8 cellular contexts compared by ENCODE assay signal in the genomic region with DNA sequence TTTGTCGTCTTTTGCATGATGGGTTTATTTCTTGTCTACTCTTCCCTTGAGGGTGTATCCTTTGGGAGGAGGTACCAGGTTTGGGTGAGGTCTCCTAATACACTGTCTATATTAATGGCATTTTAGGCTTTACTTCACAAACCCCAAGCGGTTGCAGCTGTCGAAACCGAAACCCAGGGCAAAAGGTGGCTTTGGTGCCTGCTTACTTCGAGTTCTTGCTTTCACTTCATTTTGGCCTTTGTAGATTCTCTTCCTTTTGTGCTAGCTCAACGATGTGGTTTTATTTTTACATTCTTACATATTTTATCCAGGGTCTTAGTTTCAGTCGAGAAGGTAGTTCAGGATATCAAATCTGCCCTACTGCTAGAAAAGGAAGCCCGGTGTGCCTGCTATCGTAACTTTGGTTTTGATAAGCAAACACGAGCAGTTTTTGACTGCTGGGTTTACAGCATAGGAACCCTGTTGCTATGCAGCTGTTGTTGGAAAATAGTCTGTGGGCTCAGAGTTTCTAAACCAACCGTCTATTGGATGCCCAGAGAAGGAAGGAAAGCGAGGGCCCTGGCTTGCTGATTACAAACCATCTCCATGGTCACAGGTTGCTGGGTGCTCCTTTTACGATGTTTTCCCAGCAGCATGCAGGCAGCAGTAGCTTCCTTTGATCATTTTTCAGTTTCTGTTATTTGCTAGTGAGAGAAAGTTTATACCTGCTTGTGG. TPM values are rescaled to one million over a fixed set of nuclear protein-coding genes. Genes with fewer than 3 reads are reported as not detected.
A peak's percentile ranks its signal among the peaks of the same experiment; 100 is the strongest.
DNase-seq lines count a peak whose midpoint lies in the region; TF ChIP-seq lines count a peak whose summit lies in the region.

No MANE protein-coding gene starts in this region.

- POLR2A ChIA-PET in HEK293 (lab: Yijun Ruan, JAX) = no interaction called here

- CTCF ChIA-PET in HEK293 (lab: Yijun Ruan, JAX) = interaction anchor here (0.7 to 1.5 kb wide), 4 partner anchors 11 to 430 kb away, joined by 3 to 4 read pairs (median 3); no protein-coding TSS in a partner anchor

- no peaks in the 10 kb centered on the region for H3K27me3 ChIP-seq in muscle layer of colon (ENCODE audit: control insufficient read depth in 1 of 2, insufficient read depth in 2 of 2, low read length in 2 of 2)

- H3K36me3 ChIP-seq in HEK293 (ENCODE audit: control insufficient read depth in 2 of 2, insufficient read depth in 1 of 2, low read length in 2 of 2) = no peaks in the 10 kb centered on the region
- H3K36me3 ChIP-seq in muscle layer of colon (ENCODE audit: insufficient read depth, low read length) = no peaks in the 10 kb centered on the region

- H3K4me1 ChIP-seq in HEK293 (ENCODE audit: control insufficient read depth, insufficient read depth, low read length) = no peaks in the 10 kb centered on the region
- H3K4me1 ChIP-seq in muscle layer of colon (ENCODE audit: insufficient read depth, low read length) = peaks cover 30% of the 10 kb centered on the region

- DNase-seq in GM10266 (ENCODE audit: extremely low spot score) (peak; percentile 46), NAMALWA (ENCODE audit: low spot score) (peak; percentile 87), coronary artery (ENCODE audit: low spot score) (peak; percentile 79), stromal cell of bone marrow (ENCODE audit: low read depth) (peak; percentile 82), osteocyte (ENCODE audit: extremely low spot score, unreplicated experiment) (no peak)
- peak; percentile 39 for DNase-seq in activated CD4-positive, CD25-positive, alpha-beta regulatory T cell treated with anti-CD3 and anti-CD28 coated beads, Interleukin-2, amount 50 U/mL, for 16 hours (ENCODE audit: low read depth, low spot score)

- H3K27ac Mint-ChIP-seq in osteocyte (ENCODE audit: unreplicated experiment) = no peak overlapping the region

- peaks cover 50% of the 10 kb centered on the region for H3K27me3 Mint-ChIP-seq in osteocyte (ENCODE audit: unreplicated experiment)

- TF ChIP-seq CTCF in GM10266 (IDR thresholded peaks at IDR 0.05; ENCODE audit: control insufficient read depth, insufficient read depth, low read depth, missing control alignments) (no peak), HEK293 (tag by site-specific recombination; IDR thresholded peaks at IDR 0.05) (no peak), coronary artery (IDR thresholded peaks at IDR 0.05) (no peak), osteocyte (IDR thresholded peaks at IDR 0.05) (no peak)

- peak overlapping the region; percentile 62 for H3K9ac ChIP-seq in muscle layer of colon (ENCODE audit: low read length)

- no peaks in the 10 kb centered on the region for H3K36me3 Mint-ChIP-seq in osteocyte (ENCODE audit: unreplicated experiment)

- H3K4me3 ChIP-seq in HEK293 (ENCODE audit: low read depth, low read length) = no peak overlapping the region
- H3K4me3 ChIP-seq in coronary artery = peak overlapping the region; percentile 57
- H3K4me3 ChIP-seq in muscle layer of colon (ENCODE audit: low read depth in 1 of 2, low read length in 2 of 2) = peak overlapping the region; percentile 5 to 50

- H3K4me1 Mint-ChIP-seq in osteocyte (ENCODE audit: unreplicated experiment) = no peaks in the 10 kb centered on the region

- no peak overlapping the region for H3K4me3 Mint-ChIP-seq in osteocyte (ENCODE audit: unreplicated experiment)

- no peak overlapping the region for H3K27ac ChIP-seq in HEK293 (ENCODE audit: extremely low read depth, low read depth, low read length)
- peak overlapping the region; percentile 57 to 82 for H3K27ac ChIP-seq in coronary artery
- H3K27ac ChIP-seq in muscle layer of colon (ENCODE audit: low read depth, low read length) = peak overlapping the region; percentile 69

- H3K9me3 ChIP-seq in HEK293 (ENCODE audit: control insufficient read depth, insufficient read depth, low read depth, low read length) (no peaks in the 10 kb centered on the region), muscle layer of colon (ENCODE audit: low read length) (no peaks in the 10 kb centered on the region)

- no peaks in the 10 kb centered on the region for H3K9me3 Mint-ChIP-seq in osteocyte (ENCODE audit: unreplicated experiment)

TF ChIP-seq in HEK293, 187 proteins besides CTCF, POLR2A, EP300 and RAD21 (continues in another document):
- peak; percentile 22; the same call in 1 of the 2 replicates for TF ChIP-seq OSR2 (tag by site-specific recombination; IDR thresholded peaks at IDR 0.05)
- TF ChIP-seq, protein P1, sequence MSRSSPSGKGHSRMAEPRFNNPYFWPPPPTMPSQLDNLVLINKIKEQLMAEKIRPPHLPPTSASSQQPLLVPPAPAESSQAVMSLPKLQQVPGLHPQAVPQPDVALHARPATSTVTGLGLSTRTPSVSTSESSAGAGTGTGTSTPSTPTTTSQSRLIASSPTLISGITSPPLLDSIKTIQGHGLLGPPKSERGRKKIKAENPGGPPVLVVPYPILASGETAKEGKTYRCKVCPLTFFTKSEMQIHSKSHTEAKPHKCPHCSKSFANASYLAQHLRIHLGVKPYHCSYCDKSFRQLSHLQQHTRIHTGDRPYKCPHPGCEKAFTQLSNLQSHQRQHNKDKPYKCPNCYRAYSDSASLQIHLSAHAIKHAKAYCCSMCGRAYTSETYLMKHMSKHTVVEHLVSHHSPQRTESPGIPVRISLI (tag by site-specific recombination; IDR thresholded peaks at IDR 0.05) = no peak
- TF ChIP-seq, protein P2, sequence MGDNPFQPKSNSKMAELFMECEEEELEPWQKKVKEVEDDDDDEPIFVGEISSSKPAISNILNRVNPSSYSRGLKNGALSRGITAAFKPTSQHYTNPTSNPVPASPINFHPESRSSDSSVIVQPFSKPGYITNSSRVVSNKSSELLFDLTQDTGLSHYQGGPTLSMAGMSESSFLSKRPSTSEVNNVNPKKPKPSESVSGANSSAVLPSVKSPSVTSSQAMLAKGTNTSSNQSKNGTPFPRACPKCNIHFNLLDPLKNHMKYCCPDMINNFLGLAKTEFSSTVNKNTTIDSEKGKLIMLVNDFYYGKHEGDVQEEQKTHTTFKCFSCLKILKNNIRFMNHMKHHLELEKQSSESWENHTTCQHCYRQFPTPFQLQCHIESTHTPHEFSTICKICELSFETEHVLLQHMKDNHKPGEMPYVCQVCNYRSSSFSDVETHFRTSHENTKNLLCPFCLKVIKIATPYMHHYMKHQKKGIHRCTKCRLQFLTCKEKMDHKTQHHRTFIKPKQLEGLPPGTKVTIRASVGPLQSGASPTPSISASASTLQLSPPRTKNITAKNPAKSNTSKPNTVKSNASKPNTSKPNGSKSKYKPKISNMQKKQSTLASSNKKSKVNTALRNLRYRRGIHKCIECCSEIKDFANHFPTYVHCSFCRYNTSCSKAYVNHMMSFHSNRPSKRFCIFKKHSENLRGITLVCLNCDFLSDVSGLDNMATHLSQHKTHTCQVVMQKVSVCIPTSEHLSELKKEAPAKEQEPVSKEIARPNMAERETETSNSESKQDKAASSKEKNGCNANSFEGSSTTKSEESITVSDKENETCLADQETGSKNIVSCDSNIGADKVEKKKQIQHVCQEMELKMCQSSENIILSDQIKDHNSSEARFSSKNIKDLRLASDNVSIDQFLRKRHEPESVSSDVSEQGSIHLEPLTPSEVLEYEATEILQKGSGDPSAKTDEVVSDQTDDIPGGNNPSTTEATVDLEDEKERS (tag by site-specific recombination; IDR thresholded peaks at IDR 0.05) = no peak
- TF ChIP-seq, protein P3, sequence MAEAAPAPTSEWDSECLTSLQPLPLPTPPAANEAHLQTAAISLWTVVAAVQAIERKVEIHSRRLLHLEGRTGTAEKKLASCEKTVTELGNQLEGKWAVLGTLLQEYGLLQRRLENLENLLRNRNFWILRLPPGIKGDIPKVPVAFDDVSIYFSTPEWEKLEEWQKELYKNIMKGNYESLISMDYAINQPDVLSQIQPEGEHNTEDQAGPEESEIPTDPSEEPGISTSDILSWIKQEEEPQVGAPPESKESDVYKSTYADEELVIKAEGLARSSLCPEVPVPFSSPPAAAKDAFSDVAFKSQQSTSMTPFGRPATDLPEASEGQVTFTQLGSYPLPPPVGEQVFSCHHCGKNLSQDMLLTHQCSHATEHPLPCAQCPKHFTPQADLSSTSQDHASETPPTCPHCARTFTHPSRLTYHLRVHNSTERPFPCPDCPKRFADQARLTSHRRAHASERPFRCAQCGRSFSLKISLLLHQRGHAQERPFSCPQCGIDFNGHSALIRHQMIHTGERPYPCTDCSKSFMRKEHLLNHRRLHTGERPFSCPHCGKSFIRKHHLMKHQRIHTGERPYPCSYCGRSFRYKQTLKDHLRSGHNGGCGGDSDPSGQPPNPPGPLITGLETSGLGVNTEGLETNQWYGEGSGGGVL (tag by site-specific recombination; IDR thresholded peaks at IDR 0.05) = no peak
- TF ChIP-seq ZSCAN30 (tag by site-specific recombination; IDR thresholded peaks at IDR 0.05) = peak; percentile 81
- peak; percentile 51; the same call in 1 of the 2 replicates for TF ChIP-seq ZIC2 (tag by site-specific recombination; IDR thresholded peaks at IDR 0.05)
- TF ChIP-seq MZF1 (tag by site-specific recombination; IDR thresholded peaks at IDR 0.05; ENCODE audit: borderline replicate concordance) = 0 out of 2 replicates have a peak, but pooled peaks have one; percentile 52
- TF ChIP-seq ZNF335 (tag by site-specific recombination; conservative IDR thresholded peaks at IDR 0.05) = peak; percentile 95
- TF ChIP-seq, protein P4, sequence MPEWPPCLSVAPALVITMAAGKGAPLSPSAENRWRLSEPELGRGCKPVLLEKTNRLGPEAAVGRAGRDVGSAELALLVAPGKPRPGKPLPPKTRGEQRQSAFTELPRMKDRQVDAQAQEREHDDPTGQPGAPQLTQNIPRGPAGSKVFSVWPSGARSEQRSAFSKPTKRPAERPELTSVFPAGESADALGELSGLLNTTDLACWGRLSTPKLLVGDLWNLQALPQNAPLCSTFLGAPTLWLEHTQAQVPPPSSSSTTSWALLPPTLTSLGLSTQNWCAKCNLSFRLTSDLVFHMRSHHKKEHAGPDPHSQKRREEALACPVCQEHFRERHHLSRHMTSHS (tag by site-specific recombination; IDR thresholded peaks at IDR 0.05) = no peak
- TF ChIP-seq ZSCAN16 (tag by site-specific recombination; IDR thresholded peaks at IDR 0.05) = no peak
- TF ChIP-seq PRDM1 (tag by site-specific recombination; IDR thresholded peaks at IDR 0.05) = 0 out of 2 replicates have a peak, but pooled peaks have one; percentile 36
- TF ChIP-seq, protein P5, sequence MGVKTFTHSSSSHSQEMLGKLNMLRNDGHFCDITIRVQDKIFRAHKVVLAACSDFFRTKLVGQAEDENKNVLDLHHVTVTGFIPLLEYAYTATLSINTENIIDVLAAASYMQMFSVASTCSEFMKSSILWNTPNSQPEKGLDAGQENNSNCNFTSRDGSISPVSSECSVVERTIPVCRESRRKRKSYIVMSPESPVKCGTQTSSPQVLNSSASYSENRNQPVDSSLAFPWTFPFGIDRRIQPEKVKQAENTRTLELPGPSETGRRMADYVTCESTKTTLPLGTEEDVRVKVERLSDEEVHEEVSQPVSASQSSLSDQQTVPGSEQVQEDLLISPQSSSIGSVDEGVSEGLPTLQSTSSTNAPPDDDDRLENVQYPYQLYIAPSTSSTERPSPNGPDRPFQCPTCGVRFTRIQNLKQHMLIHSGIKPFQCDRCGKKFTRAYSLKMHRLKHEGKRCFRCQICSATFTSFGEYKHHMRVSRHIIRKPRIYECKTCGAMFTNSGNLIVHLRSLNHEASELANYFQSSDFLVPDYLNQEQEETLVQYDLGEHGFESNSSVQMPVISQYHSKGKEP (tag by site-specific recombination; IDR thresholded peaks at IDR 0.05) = peak; percentile 6; the same call in 1 of the 2 replicates

RNA-seq across cellular contexts. Expression of a gene that starts 9.8 kb away (rescaled TPM):
- 3.1 and 3.5 TPM in 2 replicates for total RNA-seq in osteocyte
